ENCODE assay signal across 21 cellular contexts in genomic region chr12:42511656-42512055, GRCh38.
A peak's percentile ranks its signal among the peaks of the same experiment; 100 is the strongest.
DNase-seq lines count a peak whose midpoint lies in the region; ATAC-seq and TF ChIP-seq lines count a peak whose summit lies in the region.
"Had no signal": no experiment of that assay in that cellular context is flagged by ENCODE, and none has a peak within 500 bp of the region (broad histone marks: within the 10 kb centered on the region; RNA-seq: fewer than 3 reads in every experiment).

No MANE protein-coding gene starts in this region.

- WGBS in right cardiac atrium, result 90% methylated on average over 1 of the region's 1 CpG
- WGBS in neuronal stem cell (ENCODE audit: extremely low coverage in 2 of 2, insufficient read length in 2 of 2, insufficient replicate concordance in 1 of 2), 2 donors, result no CpG with 5 or more reads among the region's 1 CpG
- 83% methylated on average over 1 of the region's 1 CpG; no CpG with 5 or more reads in 1 of the 2 donors for WGBS in gastroesophageal sphincter (ENCODE audit: low coverage in 1 of 2), 2 donors

- H3K9me3 ChIP-seq in cardiac muscle cell (ENCODE audit: low read depth) (no peaks in the 10 kb centered on the region), right cardiac atrium (ENCODE audit: control insufficient read depth, low read length) (no peaks in the 10 kb centered on the region), HAP-1 (no peaks in the 10 kb centered on the region), neuronal stem cell (replicated peaks in 1 of 2; ENCODE audit: control insufficient read depth in 2 of 2, insufficient read depth in 1 of 2, low read depth in 1 of 2, low read length in 2 of 2) (peaks cover 0 to 1% of the 10 kb centered on the region in 2 donors), gastroesophageal sphincter (peaks cover 0 to 9% (median 0%) of the 10 kb centered on the region in 3 donors)
- H3K9me3 ChIP-seq: A549 had no signal

- intact Hi-C loops in right cardiac atrium (cut with DNase I), result no loop called here

- no peaks in the 10 kb centered on the region for H3K27me3 ChIP-seq in cardiac muscle cell
- no peaks in the 10 kb centered on the region for H3K27me3 ChIP-seq in right cardiac atrium (ENCODE audit: control insufficient read depth, insufficient read depth)
- no peaks in the 10 kb centered on the region for H3K27me3 ChIP-seq in HAP-1 (ENCODE audit: low read depth)
- no peaks in the 10 kb centered on the region for H3K27me3 ChIP-seq in neuronal stem cell (ENCODE audit: control insufficient read depth in 3 of 3, insufficient read depth in 3 of 3, low read depth in 1 of 3, low read length in 3 of 3)
- no peaks in the 10 kb centered on the region for H3K27me3 ChIP-seq in gastroesophageal sphincter
- H3K27me3 ChIP-seq: BLaER1 treated with 17β-estradiol and CSF1 and Interleukin-3, amounts not matched to agents 10 nM and 100 nM had no signal

- no peak overlapping the region for H4K91ac ChIP-seq in neuronal stem cell (ENCODE audit: low read depth, low read length, poor library complexity)

- no peak overlapping the region for H3K4me3 ChIP-seq in cardiac muscle cell
- H3K4me3 ChIP-seq in right cardiac atrium (ENCODE audit: low read length), result no peak overlapping the region
- H3K4me3 ChIP-seq in HAP-1, result no peak overlapping the region
- H3K4me3 ChIP-seq in neuronal stem cell (ENCODE audit: low read length in 2 of 2), result no peak overlapping the region
- no peak overlapping the region for H3K4me3 ChIP-seq in gastroesophageal sphincter
- H3K4me3 ChIP-seq: A549; BLaER1 treated with 17β-estradiol and CSF1 and Interleukin-3, amounts not matched to agents 10 nM and 100 nM had no signal

- H2BK12ac ChIP-seq in neuronal stem cell (ENCODE audit: low read length), result no peak overlapping the region

- no peak overlapping the region for H3K18ac ChIP-seq in neuronal stem cell (ENCODE audit: low read length)

- H4K8ac ChIP-seq in neuronal stem cell (ENCODE audit: low read depth, low read length), result no peak overlapping the region

- H3K4me1 ChIP-seq in cardiac muscle cell (ENCODE audit: low read depth) (peaks cover 27% of the 10 kb centered on the region), right cardiac atrium (ENCODE audit: control insufficient read depth, insufficient read depth, low read length) (no peaks in the 10 kb centered on the region), HAP-1 (peaks cover 21% of the 10 kb centered on the region), neuronal stem cell (ENCODE audit: control insufficient read depth in 2 of 2, insufficient read depth in 1 of 2, low read depth in 1 of 2, low read length in 2 of 2) (peaks cover 4 to 5% of the 10 kb centered on the region in 2 donors), gastroesophageal sphincter (peaks cover 0 to 15% (median 6%) of the 10 kb centered on the region in 3 donors)
- H3K4me1 ChIP-seq: A549 had no signal

- H3K27ac ChIP-seq in cardiac muscle cell (peak overlapping the region; percentile 61), right cardiac atrium (ENCODE audit: low read length) (no peak overlapping the region), neuronal stem cell (replicated peaks; ENCODE audit: low read length) (no peak overlapping the region), gastroesophageal sphincter (no peak overlapping the region)
- H3K27ac ChIP-seq: 22Rv1; A549; BLaER1 treated with 17β-estradiol and CSF1 and Interleukin-3, amounts not matched to agents 10 nM and 100 nM; C4-2B had no signal

- H2BK15ac ChIP-seq in neuronal stem cell (ENCODE audit: low read length), result no peak overlapping the region

- no peak overlapping the region for H3K4me2 ChIP-seq in neuronal stem cell (ENCODE audit: insufficient read depth, low read length, poor library complexity, severe bottlenecking)
- H3K4me2 ChIP-seq: A549; BLaER1 treated with 17β-estradiol and CSF1 and Interleukin-3, amounts not matched to agents 10 nM and 100 nM had no signal

- ATAC-seq in right cardiac atrium (no peak), HG02588 (IDR thresholded peaks at IDR 0.05; ENCODE audit: unreplicated experiment) (no peak), gastroesophageal sphincter (no peak)
- ATAC-seq: A549; CD8-positive, alpha-beta T cell had no signal

- H3K4ac ChIP-seq in neuronal stem cell (ENCODE audit: low read length), result no peak overlapping the region

- TF ChIP-seq EP300 in gastroesophageal sphincter (IDR thresholded peaks at IDR 0.05), result no peak

- H2BK120ac ChIP-seq in neuronal stem cell (ENCODE audit: low read depth, low read length), result no peak overlapping the region

- H3K36me3 ChIP-seq in cardiac muscle cell, result no peaks in the 10 kb centered on the region
- H3K36me3 ChIP-seq in HAP-1 (replicated peaks), result no peaks in the 10 kb centered on the region
- no peaks in the 10 kb centered on the region for H3K36me3 ChIP-seq in neuronal stem cell (replicated peaks in 1 of 2; ENCODE audit: control insufficient read depth in 2 of 2, insufficient read depth in 2 of 2, low read length in 2 of 2)
- no peaks in the 10 kb centered on the region for H3K36me3 ChIP-seq in gastroesophageal sphincter
- H3K36me3 ChIP-seq: BLaER1 treated with 17β-estradiol and CSF1 and Interleukin-3, amounts not matched to agents 10 nM and 100 nM had no signal

- H3K23ac ChIP-seq in neuronal stem cell (ENCODE audit: low read depth, low read length, poor library complexity), result no peak overlapping the region

- H3K14ac ChIP-seq in neuronal stem cell (ENCODE audit: low read length), result no peak overlapping the region

- no peaks in the 10 kb centered on the region for H3K79me1 ChIP-seq in neuronal stem cell (ENCODE audit: low read depth, low read length)

- no peak for TF ChIP-seq POLR2A in gastroesophageal sphincter (IDR thresholded peaks at IDR 0.05)

- no peak overlapping the region for H2BK5ac ChIP-seq in neuronal stem cell (ENCODE audit: low read length)

- H3K9ac ChIP-seq in neuronal stem cell (ENCODE audit: low read depth, low read length, poor library complexity), result no peak overlapping the region
- H3K9ac ChIP-seq: BLaER1 treated with 17β-estradiol and CSF1 and Interleukin-3, amounts not matched to agents 10 nM and 100 nM had no signal

- in situ Hi-C loops in HAP-1 (cut with MboI; ENCODE audit: low sequenced_read_pairs), result no loop called here
- in situ Hi-C loops in SK-MEL-5 (cut with HindIII; ENCODE audit: low pct_unique_long_range_greater_than_20kb, low sequenced_read_pairs), result no loop called here

- H2AFZ ChIP-seq in neuronal stem cell (ENCODE audit: low read length), result no peak overlapping the region

- DNase-seq in cardiac muscle cell (ENCODE audit: low read depth in 1 of 2, low spot score in 1 of 2) (no peak), right cardiac atrium (no peak), HAP-1 (ENCODE audit: low spot score in 2 of 2) (peak; percentile 25 to 62), SK-MEL-5 (ENCODE audit: low read depth, low spot score) (peak; percentile 69), neuronal stem cell (ENCODE audit: low spot score) (peak; percentile 11)
- no peak for DNase-seq in stimulated activated CD4-positive, alpha-beta T cell treated with anti-CD3 and anti-CD28 coated beads, Interleukin-4, amount 100 ng/mL, for 1 hour
- DNase-seq: AML-193; CD4-positive, alpha-beta T cell; CD8-positive, alpha-beta T cell; COR-L47; DMS 273 treated with DMSO at 0.1 percent for 48 hours; DMS153; DMS53; DMS79; GF-D8 had no signal

- TF ChIP-seq CTCF in cardiac muscle cell (IDR thresholded peaks at IDR 0.05; ENCODE audit: low read depth, low read length) (no peak), gastroesophageal sphincter (IDR thresholded peaks at IDR 0.05) (no peak)

- H2AK5ac ChIP-seq in neuronal stem cell (ENCODE audit: low read depth, low read length), result no peak overlapping the region

Comparison
In these comparisons a context has a peak if more than half of its experiments do, and no peak if none do; other contexts are left out.
1. DNase-seq: peak in HAP-1 (2 of 2), SK-MEL-5 (single experiment) and neuronal stem cell (single experiment); none in cardiac muscle cell (0 of 2), right cardiac atrium (0 of 3) and stimulated activated CD4-positive, alpha-beta T cell treated with anti-CD3 and anti-CD28 coated beads, Interleukin-4, amount 100 ng/mL, for 1 hour (single experiment).